20 cellular contexts compared by ENCODE assay signal in genomic region chrX:67779099-67779498, GRCh38.
DNase-seq lines count a peak whose midpoint lies in the region; ATAC-seq, FAIRE-seq and TF ChIP-seq lines count a peak whose summit lies in the region.
"Had no signal": no experiment of that assay in that cellular context is flagged by ENCODE, and none has a peak within 500 bp of the region (broad histone marks: within the 10 kb centered on the region; RNA-seq: fewer than 3 reads in every experiment).

No MANE protein-coding gene starts in this region.

- no peak overlapping the region for H3K18ac ChIP-seq in mesendoderm (ENCODE audit: low read length)

- H3K9ac ChIP-seq in mesendoderm (ENCODE audit: low read length): no peak overlapping the region
- H3K9ac ChIP-seq in skeletal muscle tissue (ENCODE audit: low read depth in 1 of 3, low read length in 3 of 3): no peak overlapping the region

- no peak overlapping the region for H2BK5ac ChIP-seq in mesendoderm (ENCODE audit: low read length)

- no peak overlapping the region for H4K8ac ChIP-seq in mesendoderm (ENCODE audit: low read depth, low read length)

- H3K36me3 ChIP-seq in heart left ventricle (no peaks in the 10 kb centered on the region), mesendoderm (ENCODE audit: control insufficient read depth, insufficient read depth, low read length) (no peaks in the 10 kb centered on the region), skeletal muscle tissue (ENCODE audit: control insufficient read depth in 3 of 3, insufficient read depth in 3 of 3, low read length in 3 of 3) (no peaks in the 10 kb centered on the region)

- H3K27ac ChIP-seq in heart left ventricle (peak overlapping the region in 8 of 12 donors; percentile 9 to 85 (median 78)), mesendoderm (ENCODE audit: low read depth, low read length) (no peak overlapping the region), skeletal muscle tissue (ENCODE audit: low read depth, low read length) (peak overlapping the region; percentile 64)
- H3K27ac ChIP-seq: 22Rv1, C4-2B had no signal

- no peak for FAIRE-seq in H54 (lab: Jason Lieb, UNC)

- no peak for TF ChIP-seq POLR2A in heart left ventricle (IDR thresholded peaks at IDR 0.05)
- no peak for TF ChIP-seq POLR2A in H54 (IDR thresholded peaks at IDR 0.05; ENCODE audit: low read depth, low read length)

- no peak overlapping the region for H2BK15ac ChIP-seq in mesendoderm (replicated peaks; ENCODE audit: low read depth)

- intact Hi-C loops in heart left ventricle (cut with DNase I) (loop anchor here in 2 of 10 donors (5.0 to 10.0 kb wide), 2 partner anchors 54 to 57 kb away; no protein-coding TSS in a partner anchor), Right ventricle myocardium inferior (cut with DNase I) (no loop called here)
- intact Hi-C loops in dendritic cell treated with granulocyte-macrophage colony-stimulating factor and Interleukin-4, amounts not matched to agents 40 ng/mL and 50 ng/mL, for 4 days (cut with micrococcal nuclease): no loop called here

- H4K5ac ChIP-seq in mesendoderm (ENCODE audit: low read length): no peak overlapping the region

- TF ChIP-seq CTCF in heart left ventricle (IDR thresholded peaks at IDR 0.05): no peak

- H3K9me3 Mint-ChIP-seq in dendritic cell treated with granulocyte-macrophage colony-stimulating factor and Interleukin-4, amounts not matched to agents 40 ng/mL and 50 ng/mL, for 4 days: peaks cover 1% of the 10 kb centered on the region
- H3K9me3 Mint-ChIP-seq: CD8-positive, alpha-beta memory T cell had no signal

- no peak overlapping the region for H3K56ac ChIP-seq in mesendoderm (ENCODE audit: low read length)

- no peaks in the 10 kb centered on the region for H3K27me3 Mint-ChIP-seq in dendritic cell treated with granulocyte-macrophage colony-stimulating factor and Interleukin-4, amounts not matched to agents 40 ng/mL and 50 ng/mL, for 4 days

- no peak overlapping the region for H3K4me3 Mint-ChIP-seq in dendritic cell treated with granulocyte-macrophage colony-stimulating factor and Interleukin-4, amounts not matched to agents 40 ng/mL and 50 ng/mL, for 4 days
- H3K4me3 Mint-ChIP-seq: CD8-positive, alpha-beta memory T cell had no signal

- 61 to 80% (median 67%) methylated on average over 3 of the region's 3 CpGs for WGBS in heart left ventricle, 4 donors
- WGBS in mesendoderm (ENCODE audit: extremely low coverage, insufficient coverage, low lambda C conversion rate): no CpG with 5 or more reads among the region's 3 CpGs

- no peak for DNase-seq in heart left ventricle
- no peak for DNase-seq in Right ventricle myocardium inferior (ENCODE audit: missing footprints)
- peak; percentile 31 for DNase-seq in mesendoderm
- no peak for DNase-seq in Kasumi-1 (lab: John Stamatoyannopoulos, UW)
- no peak for DNase-seq in H54 (ENCODE audit: insufficient read length, low spot score)
- DNase-seq: Calu3; CD8-positive, alpha-beta memory T cell; DMS53; GF-D8; Karpas-422; NCI-H1417; NCI-H187; NCI-H446; NCI-H526; Right ventricle myocardium superior had no signal

- H2AK5ac ChIP-seq in mesendoderm (ENCODE audit: low read length): no peak overlapping the region

- no peak overlapping the region for H3K4me3 ChIP-seq in heart left ventricle
- no peak overlapping the region for H3K4me3 ChIP-seq in mesendoderm (ENCODE audit: low read length)
- H3K4me3 ChIP-seq in skeletal muscle tissue (ENCODE audit: low read length in 3 of 3): no peak overlapping the region

- H3K4me1 ChIP-seq in heart left ventricle: peaks cover 0 to 40% (median 19%) of the 10 kb centered on the region in 12 donors
- H3K4me1 ChIP-seq in mesendoderm (ENCODE audit: control insufficient read depth, low read depth, low read length): no peaks in the 10 kb centered on the region
- H3K4me1 ChIP-seq in skeletal muscle tissue (ENCODE audit: control insufficient read depth in 3 of 3, insufficient read depth in 3 of 3, low read length in 3 of 3): peaks cover 24 to 41% (median 31%) of the 10 kb centered on the region in 3 donors

- no peaks in the 10 kb centered on the region for H3K27me3 ChIP-seq in heart left ventricle
- H3K27me3 ChIP-seq in mesendoderm (ENCODE audit: insufficient read depth, low read length, poor library complexity): no peaks in the 10 kb centered on the region
- no peaks in the 10 kb centered on the region for H3K27me3 ChIP-seq in skeletal muscle tissue (ENCODE audit: control insufficient read depth in 3 of 3, insufficient read depth in 3 of 3, low read length in 3 of 3)

- H3K4me1 Mint-ChIP-seq in dendritic cell treated with granulocyte-macrophage colony-stimulating factor and Interleukin-4, amounts not matched to agents 40 ng/mL and 50 ng/mL, for 4 days (ENCODE audit: low read depth): peaks cover 30% of the 10 kb centered on the region
- H3K4me1 Mint-ChIP-seq: CD8-positive, alpha-beta memory T cell had no signal

- H3K79me2 ChIP-seq in mesendoderm (ENCODE audit: control insufficient read depth, insufficient read depth, low read length): no peaks in the 10 kb centered on the region

- H2BK120ac ChIP-seq in mesendoderm (ENCODE audit: low read depth, low read length): no peak overlapping the region

- H3K4me2 ChIP-seq in mesendoderm (ENCODE audit: low read length): no peak overlapping the region

- no peaks in the 10 kb centered on the region for H3K79me1 ChIP-seq in mesendoderm (ENCODE audit: low read length)

- H3K9me3 ChIP-seq in heart left ventricle (no peaks in the 10 kb centered on the region), skeletal muscle tissue (ENCODE audit: control insufficient read depth in 3 of 3, low read length in 3 of 3) (no peaks in the 10 kb centered on the region)

- no peak overlapping the region for H3K23ac ChIP-seq in mesendoderm (ENCODE audit: low read length)

- no peak overlapping the region for H3K4ac ChIP-seq in mesendoderm (ENCODE audit: low read depth, low read length)

- H3K36me3 Mint-ChIP-seq in dendritic cell treated with granulocyte-macrophage colony-stimulating factor and Interleukin-4, amounts not matched to agents 40 ng/mL and 50 ng/mL, for 4 days (ENCODE audit: low read depth): no peaks in the 10 kb centered on the region
- H3K36me3 Mint-ChIP-seq: CD8-positive, alpha-beta memory T cell had no signal

- peak overlapping the region; percentile 93 for H3K27ac Mint-ChIP-seq in dendritic cell treated with granulocyte-macrophage colony-stimulating factor and Interleukin-4, amounts not matched to agents 40 ng/mL and 50 ng/mL, for 4 days
- H3K27ac Mint-ChIP-seq: CD8-positive, alpha-beta memory T cell had no signal

- no peak for ATAC-seq in heart left ventricle
- no peak for ATAC-seq in Right ventricle myocardium inferior
- ATAC-seq in HG02759 (IDR thresholded peaks at IDR 0.05; ENCODE audit: unreplicated experiment): no peak
